8 cellular contexts compared by ENCODE assay signal in the genomic region with DNA sequence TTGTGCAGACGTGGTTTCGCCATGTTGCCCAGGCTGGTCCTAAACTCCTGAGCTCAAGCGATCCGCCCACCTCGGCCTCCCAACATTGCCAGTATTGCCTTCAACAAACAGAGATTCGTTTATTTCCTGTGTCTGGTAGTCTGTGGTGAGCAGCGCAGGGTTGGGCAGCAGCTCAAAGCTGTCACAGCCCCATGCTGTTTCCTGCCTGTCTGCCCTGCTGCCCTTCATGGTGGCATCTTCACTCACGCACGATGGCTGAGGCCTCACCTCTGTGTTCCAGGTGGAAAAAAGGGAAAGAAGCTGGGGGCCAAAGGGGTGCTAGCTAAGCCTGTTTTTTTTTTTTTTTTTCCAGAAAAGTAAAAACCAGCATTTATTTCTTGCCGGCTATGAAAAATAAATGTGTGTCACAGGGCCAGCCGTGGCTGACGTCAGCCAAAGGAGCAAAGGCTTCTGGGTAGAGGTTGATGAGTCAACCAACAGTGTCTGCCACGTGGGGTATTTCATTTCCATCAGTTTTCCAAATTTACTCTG. TPM values are rescaled to one million over a fixed set of nuclear protein-coding genes. Genes with fewer than 3 reads are reported as not detected.
DNase-seq lines count a peak whose midpoint lies in the region; ATAC-seq, FAIRE-seq and TF ChIP-seq lines count a peak whose summit lies in the region.

No MANE protein-coding gene starts in this region.

- ATAC-seq in T-cell (replicated peaks in 1 of 4), result peak; percentile 96 to 98 (median 98)

- DNase-seq in ELR (ENCODE audit: low read depth) (peak; percentile 60), T-cell (peak; percentile 59 to 88 (median 76)), hepatic stellate cell (ENCODE audit: low spot score) (peak; percentile 90), HT-29 (ENCODE audit: low spot score) (no peak), D721Med (ENCODE audit: insufficient read length, low spot score) (no peak), NCI-H128 (lab: John Stamatoyannopoulos, UW; ENCODE audit: unreplicated experiment) (no peak)
- peak; percentile 73 for DNase-seq in activated naive CD8-positive, alpha-beta T cell treated with anti-CD3 and anti-CD28 coated beads for 36 hours
- peak; percentile 37 to 69 (median 63) for DNase-seq in stimulated activated CD4-positive, alpha-beta T cell treated with anti-CD3 and anti-CD28 coated beads, TNF-alpha, amount 100 ng/mL, for 4 hours (ENCODE audit: low read depth in 3 of 3)

- H3K27ac Mint-ChIP-seq in T-cell, result peak overlapping the region; percentile 99 to 100
- H3K27ac Mint-ChIP-seq in activated naive CD8-positive, alpha-beta T cell treated with anti-CD3 and anti-CD28 coated beads for 36 hours, result peak overlapping the region; percentile 99

- no peaks in the 10 kb centered on the region for H3K27me3 Mint-ChIP-seq in T-cell
- no peaks in the 10 kb centered on the region for H3K27me3 Mint-ChIP-seq in activated naive CD8-positive, alpha-beta T cell treated with anti-CD3 and anti-CD28 coated beads for 36 hours

- H3K9me3 Mint-ChIP-seq in T-cell, result no peaks in the 10 kb centered on the region
- no peaks in the 10 kb centered on the region for H3K9me3 Mint-ChIP-seq in activated naive CD8-positive, alpha-beta T cell treated with anti-CD3 and anti-CD28 coated beads for 36 hours

- peaks cover 18% of the 10 kb centered on the region for H3K36me3 Mint-ChIP-seq in T-cell
- peaks cover 40% of the 10 kb centered on the region for H3K36me3 Mint-ChIP-seq in activated naive CD8-positive, alpha-beta T cell treated with anti-CD3 and anti-CD28 coated beads for 36 hours

- CTCF ChIA-PET in T-cell (lab: Charles Lee), result interaction anchor here in 1 of 2 donors (0.7 to 2.2 kb wide), 10 partner anchors 11 to 475 kb away, joined by 3 to 10 read pairs (median 5); a partner anchor contains a TSS

- peak overlapping the region; percentile 72 to 80 (median 75) for H3K4me3 Mint-ChIP-seq in T-cell
- H3K4me3 Mint-ChIP-seq in activated naive CD8-positive, alpha-beta T cell treated with anti-CD3 and anti-CD28 coated beads for 36 hours, result peak overlapping the region; percentile 76

- no peak for FAIRE-seq in D721Med (lab: Jason Lieb, UNC)

- no peak for TF ChIP-seq CTCF in D721Med (IDR thresholded peaks at IDR 0.05; ENCODE audit: insufficient read depth, missing control alignments)

- peaks cover 52 to 62% (median 58%) of the 10 kb centered on the region in 3 donors for H3K4me1 Mint-ChIP-seq in T-cell
- peaks cover 39% of the 10 kb centered on the region for H3K4me1 Mint-ChIP-seq in activated naive CD8-positive, alpha-beta T cell treated with anti-CD3 and anti-CD28 coated beads for 36 hours

- POLR2A ChIA-PET in T-cell (lab: Charles Lee), result interaction anchor here (0.6 to 1.2 kb wide), 7 partner anchors 14 to 43 kb away, joined by 3 to 8 read pairs (median 3); a partner anchor contains a TSS

RNA-seq across cellular contexts. Expression of a gene that starts 28.8 kb away (rescaled TPM):
- 10 to 100 TPM; 38.3 to 67.8 (median 57.7) TPM for total RNA-seq in T-cell
- total RNA-seq in activated naive CD8-positive, alpha-beta T cell treated with anti-CD3 and anti-CD28 coated beads for 36 hours, result 10 to 100 TPM; 42.1 to 42.4 TPM
- 13.5 and 23.9 TPM in 2 replicates for total RNA-seq in HT-29 (2014; rRNA removed; shearing (Covaris generic))

RNA-seq across cellular contexts. Expression of a gene that starts 53.2 kb away (rescaled TPM):
- 100 to 1,000 TPM in 3 of 5 donors, 10 to 100 TPM in 2; 77.4 to 155 (median 125) TPM for total RNA-seq in T-cell
- total RNA-seq in activated naive CD8-positive, alpha-beta T cell treated with anti-CD3 and anti-CD28 coated beads for 36 hours, result 10 to 100 TPM; 38.1 to 41.3 TPM
- total RNA-seq in HT-29 (2014; rRNA removed; shearing (Covaris generic)), result 17.1 and 18.6 TPM in 2 replicates

Comparison
In these comparisons a context has a peak if more than half of its experiments do, and no peak if none do; other contexts are left out.
1. DNase-seq: peak in ELR (single experiment), T-cell (34 of 34), activated naive CD8-positive, alpha-beta T cell treated with anti-CD3 and anti-CD28 coated beads for 36 hours (single experiment), hepatic stellate cell (single experiment) and stimulated activated CD4-positive, alpha-beta T cell treated with anti-CD3 and anti-CD28 coated beads, TNF-alpha, amount 100 ng/mL, for 4 hours (3 of 3); none in HT-29 (single experiment), D721Med (single experiment) and NCI-H128 (single experiment).